1 cellular context compared by ENCODE assay signal in genomic region chr7:80087051-80087767, GRCh38.
TF ChIP-seq lines count a peak whose summit lies in the region.

No MANE protein-coding gene starts in this region.

TF ChIP-seq in IMR-90, 13 proteins besides CTCF, POLR2A, EP300 and RAD21 (continued from another document):
- no peak for TF ChIP-seq MXI1 (IDR thresholded peaks at IDR 0.05; ENCODE audit: borderline replicate concordance, low read depth, low read length)
- TF ChIP-seq FOS (IDR thresholded peaks at IDR 0.05; ENCODE audit: low read depth, low read length) = no peak
- TF ChIP-seq MAZ (IDR thresholded peaks at IDR 0.05; ENCODE audit: borderline replicate concordance, low read depth, low read length) = no peak
- no peak for TF ChIP-seq BHLHE40 (IDR thresholded peaks at IDR 0.05; ENCODE audit: low read depth, low read length)
- TF ChIP-seq RCOR1 (IDR thresholded peaks at IDR 0.05; ENCODE audit: insufficient replicate concordance, low read length) = no peak
- TF ChIP-seq NFE2L2 (IDR thresholded peaks at IDR 0.05; ENCODE audit: low read depth, low read length) = no peak
- no peak for TF ChIP-seq RFX5 (IDR thresholded peaks at IDR 0.05; ENCODE audit: low read depth, low read length)
